ENCODE assay signal across 1 cellular context in genomic region chr2:215436705-215437570, GRCh38.
TF ChIP-seq lines count a peak whose summit lies in the region.

No MANE protein-coding gene starts in this region.

TF ChIP-seq in A549, 52 proteins besides CTCF, POLR2A, EP300 and RAD21 (continued from another document):
- no peak for TF ChIP-seq MAX (IDR thresholded peaks at IDR 0.05)
- TF ChIP-seq ZC3H11A (IDR thresholded peaks at IDR 0.05): no peak
- TF ChIP-seq JUN (IDR thresholded peaks at IDR 0.05): no peak; a peak in 1 of 5 replicates
- TF ChIP-seq, protein P1, sequence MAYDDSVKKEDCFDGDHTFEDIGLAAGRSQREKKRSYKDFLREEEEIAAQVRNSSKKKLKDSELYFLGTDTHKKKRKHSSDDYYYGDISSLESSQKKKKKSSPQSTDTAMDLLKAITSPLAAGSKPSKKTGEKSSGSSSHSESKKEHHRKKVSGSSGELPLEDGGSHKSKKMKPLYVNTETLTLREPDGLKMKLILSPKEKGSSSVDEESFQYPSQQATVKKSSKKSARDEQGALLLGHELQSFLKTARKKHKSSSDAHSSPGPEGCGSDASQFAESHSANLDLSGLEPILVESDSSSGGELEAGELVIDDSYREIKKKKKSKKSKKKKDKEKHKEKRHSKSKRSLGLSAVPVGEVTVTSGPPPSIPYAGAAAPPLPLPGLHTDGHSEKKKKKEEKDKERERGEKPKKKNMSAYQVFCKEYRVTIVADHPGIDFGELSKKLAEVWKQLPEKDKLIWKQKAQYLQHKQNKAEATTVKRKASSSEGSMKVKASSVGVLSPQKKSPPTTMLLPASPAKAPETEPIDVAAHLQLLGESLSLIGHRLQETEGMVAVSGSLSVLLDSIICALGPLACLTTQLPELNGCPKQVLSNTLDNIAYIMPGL (CRISPR knock-in tag; IDR thresholded peaks at IDR 0.05; ENCODE audit: borderline replicate concordance): no peak
- TF ChIP-seq CHD2 (IDR thresholded peaks at IDR 0.05; ENCODE audit: low read length, partially characterized antibody): no peak
- no peak for TF ChIP-seq TFCP2L1 (CRISPR knock-in tag; IDR thresholded peaks at IDR 0.05)
- TF ChIP-seq BCL3 (IDR thresholded peaks at IDR 0.05): no peak
